1 cellular context compared by ENCODE assay signal in the genomic region with DNA sequence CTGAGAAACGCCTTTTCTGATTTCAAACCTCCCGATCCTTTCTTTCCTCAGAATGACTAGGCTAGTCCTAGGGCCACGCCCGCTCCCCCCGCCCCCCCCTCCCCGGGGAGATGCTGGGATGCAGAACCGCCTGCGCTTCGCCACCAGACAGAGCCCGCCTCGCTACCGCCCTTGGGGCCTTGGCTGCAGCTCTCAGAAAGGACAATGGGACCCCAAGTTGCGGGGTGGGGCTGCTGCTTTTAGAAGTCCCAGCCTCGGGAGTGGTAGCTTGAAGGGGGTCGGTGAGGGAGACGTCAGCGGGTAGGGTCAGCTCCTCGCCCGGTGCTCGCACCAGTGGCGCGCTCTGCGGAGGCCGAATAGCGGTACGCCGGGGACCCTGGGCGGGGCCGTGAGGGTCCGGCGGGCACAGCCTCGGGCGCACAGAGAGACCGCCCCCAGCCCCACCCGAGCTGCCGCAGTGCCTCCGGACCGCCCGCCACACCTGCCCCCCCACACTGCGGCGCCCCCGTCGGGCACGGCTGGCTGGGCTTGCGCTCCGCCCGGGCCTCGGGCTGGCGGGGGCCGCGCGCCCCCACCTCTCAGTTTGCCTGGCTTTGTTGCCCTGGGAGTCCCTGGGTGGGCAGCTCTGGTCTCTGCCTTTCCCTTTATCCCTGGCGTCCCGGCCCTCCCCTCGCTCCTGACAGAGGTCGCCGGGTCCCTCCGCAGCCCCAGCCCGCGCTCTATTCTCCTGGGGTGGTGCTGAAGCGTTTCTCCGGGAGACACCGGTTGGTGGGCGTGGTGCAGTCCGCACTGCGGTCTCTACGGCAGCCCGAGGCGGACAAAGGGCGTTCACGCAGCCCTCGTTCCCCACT.
A peak's percentile ranks its signal among the peaks of the same experiment; 100 is the strongest.
TF ChIP-seq lines count a peak whose summit lies in the region.

No MANE protein-coding gene starts in this region.

TF ChIP-seq in H1, 55 proteins besides CTCF, POLR2A, EP300 and RAD21 (continued from another document):
- TF ChIP-seq NRF1 (IDR thresholded peaks at IDR 0.05; ENCODE audit: low read depth, low read length) (no peak), CHD1 (IDR thresholded peaks at IDR 0.05; ENCODE audit: low read depth, low read length) (no peak), POU5F1 (IDR thresholded peaks at IDR 0.05; ENCODE audit: low read depth, low read length) (no peak), BACH1 (IDR thresholded peaks at IDR 0.05; ENCODE audit: low read length) (no peak), CREB1 (IDR thresholded peaks at IDR 0.05) (no peak), RFX5 (IDR thresholded peaks at IDR 0.05; ENCODE audit: borderline replicate concordance, low read depth, low read length) (no peak), GABPA (IDR thresholded peaks at IDR 0.05; ENCODE audit: borderline replicate concordance, insufficient read depth, low read length) (no peak), BRCA1 (IDR thresholded peaks at IDR 0.05; ENCODE audit: low read depth, low read length) (no peak), EZH2 (IDR thresholded peaks at IDR 0.05; ENCODE audit: low read depth, low read length, severe bottlenecking) (no peak), TCF12 (IDR thresholded peaks at IDR 0.05; ENCODE audit: low read depth, low read length) (no peak), CBX5 (IDR thresholded peaks at IDR 0.05; ENCODE audit: low read depth, low read length) (no peak), RXRA (IDR thresholded peaks at IDR 0.05; ENCODE audit: insufficient read depth, low read depth, low read length) (no peak), CTBP2 (IDR thresholded peaks at IDR 0.05; ENCODE audit: borderline replicate concordance, insufficient read depth, insufficient read length, low read length) (no peak), SRF (IDR thresholded peaks at IDR 0.05; ENCODE audit: low read depth, low read length) (no peak), YY1 (IDR thresholded peaks at IDR 0.05; ENCODE audit: low read depth, low read length) (peak; percentile 64), CHD2 (IDR thresholded peaks at IDR 0.05; ENCODE audit: low read length) (no peak), PHF8 (conservative IDR thresholded peaks at IDR 0.05; ENCODE audit: low read depth, low read length) (peak; percentile 68), TEAD4 (IDR thresholded peaks at IDR 0.05; ENCODE audit: low read depth, low read length) (no peak), SUZ12 (IDR thresholded peaks at IDR 0.05; ENCODE audit: low read length) (no peak), TAF1 (IDR thresholded peaks at IDR 0.05; ENCODE audit: low read depth, low read length) (peak; percentile 55), FOSL1 (IDR thresholded peaks at IDR 0.05; ENCODE audit: insufficient read depth, low read depth, low read length) (no peak), KDM4A (IDR thresholded peaks at IDR 0.05; ENCODE audit: low read depth, low read length, severe bottlenecking) (peak; percentile 71), CBX8 (IDR thresholded peaks at IDR 0.05; ENCODE audit: borderline replicate concordance, low read depth, low read length) (no peak), RBBP5 (IDR thresholded peaks at IDR 0.05; ENCODE audit: borderline replicate concordance, low read depth, low read length) (peak; percentile 63), SIRT6 (IDR thresholded peaks at IDR 0.05; ENCODE audit: low read length) (no peak), SIN3A (conservative IDR thresholded peaks at IDR 0.05 in 1 of 2, IDR thresholded peaks at IDR 0.05 in 1 of 2; ENCODE audit: low read depth in 1 of 2, low read length in 2 of 2) (peak; percentile 86 to 88; a peak in 3 of 4 replicates), SP2 (IDR thresholded peaks at IDR 0.05; ENCODE audit: low read length) (no peak), ZNF274 (IDR thresholded peaks at IDR 0.05; ENCODE audit: borderline replicate concordance, extremely low read depth, low read length) (no peak), SAP30 (IDR thresholded peaks at IDR 0.05; ENCODE audit: insufficient read depth, insufficient replicate concordance, low read length) (no peak), KDM5A (IDR thresholded peaks at IDR 0.05; ENCODE audit: low read length) (no peak), SP1 (IDR thresholded peaks at IDR 0.05; ENCODE audit: low read depth, low read length) (0 out of 2 replicates have a peak, but pooled peaks have one; percentile 42)
- TF ChIP-seq, protein P1, sequence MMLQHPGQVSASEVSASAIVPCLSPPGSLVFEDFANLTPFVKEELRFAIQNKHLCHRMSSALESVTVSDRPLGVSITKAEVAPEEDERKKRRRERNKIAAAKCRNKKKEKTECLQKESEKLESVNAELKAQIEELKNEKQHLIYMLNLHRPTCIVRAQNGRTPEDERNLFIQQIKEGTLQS (IDR thresholded peaks at IDR 0.05; ENCODE audit: insufficient read depth, low read depth, low read length) = no peak
- TF ChIP-seq, protein P2, sequence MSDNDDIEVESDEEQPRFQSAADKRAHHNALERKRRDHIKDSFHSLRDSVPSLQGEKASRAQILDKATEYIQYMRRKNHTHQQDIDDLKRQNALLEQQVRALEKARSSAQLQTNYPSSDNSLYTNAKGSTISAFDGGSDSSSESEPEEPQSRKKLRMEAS (IDR thresholded peaks at IDR 0.05) = peak; percentile 64; the same call in 1 of the 2 replicates
- TF ChIP-seq, protein P3, sequence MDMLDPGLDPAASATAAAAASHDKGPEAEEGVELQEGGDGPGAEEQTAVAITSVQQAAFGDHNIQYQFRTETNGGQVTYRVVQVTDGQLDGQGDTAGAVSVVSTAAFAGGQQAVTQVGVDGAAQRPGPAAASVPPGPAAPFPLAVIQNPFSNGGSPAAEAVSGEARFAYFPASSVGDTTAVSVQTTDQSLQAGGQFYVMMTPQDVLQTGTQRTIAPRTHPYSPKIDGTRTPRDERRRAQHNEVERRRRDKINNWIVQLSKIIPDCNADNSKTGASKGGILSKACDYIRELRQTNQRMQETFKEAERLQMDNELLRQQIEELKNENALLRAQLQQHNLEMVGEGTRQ (IDR thresholded peaks at IDR 0.05; ENCODE audit: low read length) = no peak
TF ChIP-seq in H1: peak in this region for 11.
